Comparison of ENCODE assay signal across 13 cellular contexts in the genomic region with DNA sequence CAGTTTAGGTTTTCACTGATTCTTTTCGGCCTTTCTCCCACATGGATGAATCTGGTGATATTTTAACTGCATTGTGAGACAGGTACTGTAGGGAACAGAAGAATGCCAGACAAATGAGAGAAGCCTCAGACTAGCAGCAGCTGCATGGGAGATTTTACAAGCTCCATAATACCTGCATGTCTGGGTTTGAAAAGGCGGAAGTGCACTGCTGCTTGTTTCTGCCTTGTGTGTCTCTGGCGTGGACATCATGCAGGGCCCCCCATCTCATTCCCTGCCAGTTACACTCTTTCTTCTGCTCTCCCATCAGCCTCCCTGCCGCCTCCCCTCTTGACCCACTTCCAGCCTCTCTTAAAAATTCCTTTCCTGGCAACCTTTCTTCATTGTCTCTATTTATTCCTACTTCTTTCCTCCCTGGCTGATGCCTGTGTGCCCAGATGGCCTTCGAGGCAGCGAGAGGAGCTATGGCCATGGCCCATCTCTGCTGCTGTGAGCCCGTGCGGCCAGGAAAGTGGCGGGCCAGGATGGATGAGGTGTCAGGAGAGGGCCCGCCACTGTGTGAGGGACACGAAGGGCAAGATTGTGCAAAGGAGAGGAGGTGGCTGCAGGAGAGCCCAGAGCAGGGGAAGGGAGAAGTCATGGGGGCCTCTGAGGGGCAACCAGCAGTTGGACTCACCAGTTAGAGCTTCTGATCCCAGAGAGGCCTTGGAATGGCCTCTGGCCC. TPM values are rescaled to one million over a fixed set of nuclear protein-coding genes. Genes with fewer than 3 reads are reported as not detected.
DNase-seq lines count a peak whose midpoint lies in the region; ATAC-seq and TF ChIP-seq lines count a peak whose summit lies in the region.
"Had no signal": no experiment of that assay in that cellular context is flagged by ENCODE, and none has a peak within 500 bp of the region (broad histone marks: within the 10 kb centered on the region; RNA-seq: fewer than 3 reads in every experiment).

No MANE protein-coding gene starts in this region.

- peaks cover 12% of the 10 kb centered on the region for H3K36me3 Mint-ChIP-seq in endothelial cell (ENCODE audit: low read depth, unreplicated experiment)

- no peaks in the 10 kb centered on the region for H3K9me3 Mint-ChIP-seq in endothelial cell (ENCODE audit: unreplicated experiment)

- DNase-seq in DMS79 treated with DMSO at 0.1 percent for 48 hours (lab: John Stamatoyannopoulos, UW), result peak; percentile 50
- no peak for DNase-seq in DMS79 (lab: John Stamatoyannopoulos, UW)
- no peak for DNase-seq in tibial nerve (ENCODE audit: low spot score in 2 of 2)
- no peak for DNase-seq in endothelial cell (ENCODE audit: low spot score)
- no peak for DNase-seq in Ammon's horn (ENCODE audit: low spot score)
- DNase-seq: NCI-H1048, NCI-H524 had no signal

- H3K4me1 ChIP-seq in gastroesophageal sphincter (peaks cover 3 to 52% (median 24%) of the 10 kb centered on the region in 3 donors), muscle layer of duodenum (ENCODE audit: control insufficient read depth in 1 of 2, insufficient read depth in 2 of 2, low read length in 2 of 2) (peaks cover 0 to 16% of the 10 kb centered on the region in 2 donors), tibial nerve (peaks cover 0 to 65% (median 16%) of the 10 kb centered on the region in 4 donors)

- 52 to 87% methylated on average over 2 to 3 of the region's 11 CpGs for WGBS in gastroesophageal sphincter (ENCODE audit: low coverage in 1 of 2), 2 donors
- 63 to 72% methylated on average over 11 of the region's 11 CpGs for WGBS in tibial nerve, 2 donors

- ATAC-seq in gastroesophageal sphincter (peak; percentile 82), HG03108 (IDR thresholded peaks at IDR 0.05; ENCODE audit: unreplicated experiment) (no peak)

- H3K27ac ChIP-seq in gastroesophageal sphincter (peak overlapping the region in 3 of 4 donors; percentile 75 to 86 (median 78)), muscle layer of duodenum (ENCODE audit: low read length) (peak overlapping the region; percentile 54), tibial nerve (peak overlapping the region in 3 of 4 donors; percentile 64 to 72 (median 69))
- H3K27ac ChIP-seq: 22Rv1, adrenal gland, SJSA1 had no signal

- no peak for TF ChIP-seq POLR2A in gastroesophageal sphincter (IDR thresholded peaks at IDR 0.05)
- no peak for TF ChIP-seq POLR2A in tibial nerve (IDR thresholded peaks at IDR 0.05)

- H3K4me1 Mint-ChIP-seq in endothelial cell (ENCODE audit: unreplicated experiment), result peaks cover 5% of the 10 kb centered on the region

- H3K36me3 ChIP-seq in gastroesophageal sphincter (peaks cover 0 to 79% of the 10 kb centered on the region in 2 donors), muscle layer of duodenum (ENCODE audit: control insufficient read depth in 1 of 2, insufficient read depth in 2 of 2, low read length in 2 of 2) (peaks cover 16 to 28% of the 10 kb centered on the region in 2 donors), tibial nerve (peaks cover 0 to 34% (median 0%) of the 10 kb centered on the region in 3 donors)
- H3K36me3 ChIP-seq: SJSA1 had no signal

- no peaks in the 10 kb centered on the region for H3K27me3 ChIP-seq in gastroesophageal sphincter
- H3K27me3 ChIP-seq in muscle layer of duodenum (ENCODE audit: low read depth, low read length), result no peaks in the 10 kb centered on the region
- H3K27me3 ChIP-seq in tibial nerve, result no peaks in the 10 kb centered on the region
- H3K27me3 ChIP-seq: adrenal gland, SJSA1 had no signal

- H3K9me3 ChIP-seq in gastroesophageal sphincter (no peaks in the 10 kb centered on the region), muscle layer of duodenum (ENCODE audit: control insufficient read depth in 1 of 2, low read length in 2 of 2) (no peaks in the 10 kb centered on the region), tibial nerve (no peaks in the 10 kb centered on the region)
- H3K9me3 ChIP-seq: adrenal gland, SJSA1 had no signal

- TF ChIP-seq CTCF in gastroesophageal sphincter (IDR thresholded peaks at IDR 0.05) (no peak), tibial nerve (IDR thresholded peaks at IDR 0.05) (no peak), endothelial cell (IDR thresholded peaks at IDR 0.05; ENCODE audit: unreplicated experiment) (no peak)

- no peak overlapping the region for H3K4me3 ChIP-seq in gastroesophageal sphincter
- H3K4me3 ChIP-seq in muscle layer of duodenum (ENCODE audit: low read depth in 1 of 2, low read length in 2 of 2), result no peak overlapping the region
- no peak overlapping the region for H3K4me3 ChIP-seq in tibial nerve
- H3K4me3 ChIP-seq: adrenal gland, SJSA1 had no signal

- no peak overlapping the region for H3K27ac Mint-ChIP-seq in endothelial cell (ENCODE audit: unreplicated experiment)

- H3K27me3 Mint-ChIP-seq in endothelial cell (ENCODE audit: unreplicated experiment), result no peaks in the 10 kb centered on the region

- TF ChIP-seq EP300 in gastroesophageal sphincter (IDR thresholded peaks at IDR 0.05) (no peak), tibial nerve (IDR thresholded peaks at IDR 0.05) (no peak)

- H3K4me3 Mint-ChIP-seq in endothelial cell (ENCODE audit: unreplicated experiment), result no peak overlapping the region

RNA-seq across cellular contexts. Expression of a gene that starts 33.8 kb away (rescaled TPM):
- total RNA-seq in gastroesophageal sphincter (100 to 1,000 TPM; 112 to 385 (median 215) TPM), tibial nerve (10 to 100 TPM; 12.7 to 62.4 (median 36.2) TPM), endothelial cell (ENCODE audit: unreplicated experiment) (24.1 TPM)
